In genomic region chr19:55716531-55716930, GRCh38 we compare ENCODE assay signal across 6 cellular contexts. TPM values are rescaled to one million over a fixed set of nuclear protein-coding genes. Genes with fewer than 3 reads are reported as not detected.
"Had no signal": no experiment of that assay in that cellular context is flagged by ENCODE, and none has a peak within 500 bp of the region (broad histone marks: within the 10 kb centered on the region; RNA-seq: fewer than 3 reads in every experiment).

No MANE protein-coding gene starts in this region.

- H3K4me3 ChIP-seq: GM23338 had no signal

- ATAC-seq: GM23338 had no signal

- DNase-seq: H9, HCEC 1CT had no signal

- H3K4me1 Mint-ChIP-seq: GM23338, H9 had no signal

- H3K4me3 Mint-ChIP-seq: GM23338, H9, IgD-negative memory B cell had no signal

- H3K27ac Mint-ChIP-seq: GM23338, H9, IgD-negative memory B cell had no signal

- H3K36me3 Mint-ChIP-seq: IgD-negative memory B cell had no signal

RNA-seq across cellular contexts. Expression of gene NLRP9, which starts 21.7 kb away (rescaled TPM):
- total RNA-seq: GM23338, H1, H9, HT-29 had no signal

RNA-seq across cellular contexts. Expression of gene RFPL4A, which starts 42.4 kb away (rescaled TPM):
- total RNA-seq: GM23338, H1, H9, HT-29 had no signal

RNA-seq across cellular contexts. Expression of gene RFPL4AL1, which starts 52.4 kb away (rescaled TPM):
- total RNA-seq: GM23338, H1, H9, HT-29 had no signal
